ENCODE assay signal across 34 cellular contexts in the genomic region with DNA sequence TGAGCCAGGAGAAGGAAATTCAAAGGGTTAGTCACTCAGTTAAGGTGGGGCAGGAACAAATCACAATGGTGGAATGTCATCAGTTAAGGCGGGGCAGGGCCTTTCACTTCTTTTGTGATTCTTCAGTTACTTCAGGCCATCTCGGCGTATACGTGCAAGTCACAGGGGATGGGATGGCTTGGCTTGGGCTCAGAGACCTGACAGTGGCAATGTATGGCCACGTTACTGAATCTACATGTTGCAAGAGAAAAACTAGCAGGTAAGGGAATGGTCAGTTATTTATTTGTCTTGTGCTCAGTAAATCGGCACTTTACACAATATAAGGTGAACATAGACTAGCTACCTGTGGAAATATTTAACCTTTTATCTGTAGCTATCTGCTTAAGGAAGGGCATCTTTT. TPM values are rescaled to one million over a fixed set of nuclear protein-coding genes. Genes with fewer than 3 reads are reported as not detected.
"Had no signal": no experiment of that assay in that cellular context is flagged by ENCODE, and none has a peak within 500 bp of the region (broad histone marks: within the 10 kb centered on the region; RNA-seq: fewer than 3 reads in every experiment).

No MANE protein-coding gene starts in this region.

- H3K4me2 ChIP-seq: KMS-11 had no signal

- H3K4me1 Mint-ChIP-seq: activated CD4-positive, alpha-beta T cell treated with anti-CD3 and anti-CD28 coated beads for 36 hours; activated CD4-positive, alpha-beta T cell treated with anti-CD3 and anti-CD28 coated beads, Interleukin-2, amount 10 ng/mL, durations not matched to agents 7 days and 5 days; activated naive CD4-positive, alpha-beta T cell treated with anti-CD3 and anti-CD28 coated beads, Interleukin-2, amount 10 ng/mL, durations not matched to agents 7 days and 5 days; activated naive CD8-positive, alpha-beta T cell treated with anti-CD3 and anti-CD28 coated beads, Interleukin-2, amount 50 U/mL, for 24 hours had no signal

- FAIRE-seq: RCC 7860 had no signal

- H3K27me3 Mint-ChIP-seq: activated CD4-positive, alpha-beta T cell treated with anti-CD3 and anti-CD28 coated beads for 36 hours; activated CD4-positive, alpha-beta T cell treated with anti-CD3 and anti-CD28 coated beads, Interleukin-2, amount 10 ng/mL, durations not matched to agents 7 days and 5 days; activated naive CD4-positive, alpha-beta T cell treated with anti-CD3 and anti-CD28 coated beads, Interleukin-2, amount 10 ng/mL, durations not matched to agents 7 days and 5 days; activated naive CD8-positive, alpha-beta T cell; activated naive CD8-positive, alpha-beta T cell treated with anti-CD3 and anti-CD28 coated beads, Interleukin-2, amount 50 U/mL, for 24 hours had no signal

- H3K36me3 Mint-ChIP-seq: activated naive CD4-positive, alpha-beta T cell treated with anti-CD3 and anti-CD28 coated beads, Interleukin-2, amount 10 ng/mL, durations not matched to agents 7 days and 5 days; activated naive CD8-positive, alpha-beta T cell had no signal

- H3K36me3 ChIP-seq: brain microvascular endothelial cell had no signal

- H3K4me3 Mint-ChIP-seq: activated CD4-positive, alpha-beta T cell treated with anti-CD3 and anti-CD28 coated beads for 36 hours; activated CD4-positive, alpha-beta T cell treated with anti-CD3 and anti-CD28 coated beads, Interleukin-2, amount 10 ng/mL, durations not matched to agents 7 days and 5 days; activated naive CD4-positive, alpha-beta T cell treated with anti-CD3 and anti-CD28 coated beads, Interleukin-2, amount 10 ng/mL, durations not matched to agents 7 days and 5 days; activated naive CD8-positive, alpha-beta T cell; activated naive CD8-positive, alpha-beta T cell treated with anti-CD3 and anti-CD28 coated beads, Interleukin-2, amount 50 U/mL, for 24 hours; activated T-cell treated with anti-CD3 and anti-CD28 coated beads, Interleukin-2, amount 50 U/mL, for 4 hours had no signal

- H3K27ac Mint-ChIP-seq: activated CD4-positive, alpha-beta T cell treated with anti-CD3 and anti-CD28 coated beads for 36 hours; activated CD4-positive, alpha-beta T cell treated with anti-CD3 and anti-CD28 coated beads, Interleukin-2, amount 10 ng/mL, durations not matched to agents 7 days and 5 days; activated naive CD4-positive, alpha-beta T cell treated with anti-CD3 and anti-CD28 coated beads, Interleukin-2, amount 10 ng/mL, durations not matched to agents 7 days and 5 days; activated naive CD8-positive, alpha-beta T cell; activated naive CD8-positive, alpha-beta T cell treated with anti-CD3 and anti-CD28 coated beads, Interleukin-2, amount 50 U/mL, for 24 hours had no signal

- H3K27me3 ChIP-seq: brain microvascular endothelial cell had no signal

- DNase-seq: activated CD4-positive, alpha-beta T cell treated with anti-CD3 and anti-CD28 coated beads for 36 hours; activated CD4-positive, alpha-beta T cell treated with anti-CD3 and anti-CD28 coated beads, Interleukin-2, amount 10 ng/mL, durations not matched to agents 7 days and 5 days; activated CD4-positive, alpha-beta T cell treated with anti-CD3 and anti-CD28 coated beads, Interleukin-2, amount 50 U/mL, for 48 hours; activated CD8-positive, alpha-beta memory T cell treated with anti-CD3 and anti-CD28 coated beads, Interleukin-2, amount 50 U/mL, for 4 hours; activated effector memory CD4-positive, alpha-beta T cell treated with Interleukin-2 at 50 U/mL for 16 hours; activated naive CD4-positive, alpha-beta T cell treated with anti-CD3 and anti-CD28 coated beads, Interleukin-2, amount 10 ng/mL, durations not matched to agents 7 days and 5 days; activated naive CD8-positive, alpha-beta T cell treated with anti-CD3 and anti-CD28 coated beads, Interleukin-2, amount 50 U/mL, for 24 hours; activated T-cell treated with anti-CD3 and anti-CD28 coated beads for 4 hours; activated T-cell treated with anti-CD3 and anti-CD28 coated beads, Interleukin-2, amount 50 U/mL, for 4 hours; aorta; brain microvascular endothelial cell; central memory CD4-positive, alpha-beta T cell; NCI-H1048; NCI-H1105 treated with DMSO at 0.1 percent for 48 hours; NCI-H1436; NCI-H1694; NCI-H1930; NCI-H2081 treated with DMSO at 0.1 percent for 48 hours; NCI-H345; NCI-H524 treated with DMSO at 0.1 percent for 48 hours; SIG-M5; T-helper 1 cell; T-helper 2 cell; T-helper 9 cell had no signal

- H3K27ac ChIP-seq: brain microvascular endothelial cell, KMS-11, RWPE1 had no signal

- H3K9me3 Mint-ChIP-seq: activated T-cell treated with anti-CD3 and anti-CD28 coated beads, Interleukin-2, amount 50 U/mL, for 4 hours had no signal

- H3K9ac ChIP-seq: KMS-11 had no signal

- ATAC-seq: activated CD4-positive, alpha-beta T cell treated with anti-CD3 and anti-CD28 coated beads for 36 hours; activated naive CD8-positive, alpha-beta T cell treated with anti-CD3 and anti-CD28 coated beads, Interleukin-2, amount 50 U/mL, for 24 hours; activated T-cell treated with anti-CD3 and anti-CD28 coated beads, Interleukin-2, amount 50 U/mL, for 4 hours; Right ventricle myocardium inferior; SK-N-SH treated with all-trans-retinoic acid at 6 μM for 48 hours had no signal

RNA-seq across cellular contexts. Expression of a gene that starts 11.9 kb away (rescaled TPM):
- total RNA-seq: activated CD4-positive, alpha-beta T cell treated with anti-CD3 and anti-CD28 coated beads for 36 hours; activated CD4-positive, alpha-beta T cell treated with anti-CD3 and anti-CD28 coated beads, Interleukin-2, amount 10 ng/mL, durations not matched to agents 7 days and 5 days; activated T-cell treated with anti-CD3 and anti-CD28 coated beads, Interleukin-2, amount 50 U/mL, for 4 hours; cerebellum; LHCN-M2; MCF 10A; Right ventricle myocardium inferior; SK-MEL-5 had no signal
- polyA plus RNA-seq: aorta had no signal
